8 cellular contexts compared by ENCODE assay signal in the genomic region with DNA sequence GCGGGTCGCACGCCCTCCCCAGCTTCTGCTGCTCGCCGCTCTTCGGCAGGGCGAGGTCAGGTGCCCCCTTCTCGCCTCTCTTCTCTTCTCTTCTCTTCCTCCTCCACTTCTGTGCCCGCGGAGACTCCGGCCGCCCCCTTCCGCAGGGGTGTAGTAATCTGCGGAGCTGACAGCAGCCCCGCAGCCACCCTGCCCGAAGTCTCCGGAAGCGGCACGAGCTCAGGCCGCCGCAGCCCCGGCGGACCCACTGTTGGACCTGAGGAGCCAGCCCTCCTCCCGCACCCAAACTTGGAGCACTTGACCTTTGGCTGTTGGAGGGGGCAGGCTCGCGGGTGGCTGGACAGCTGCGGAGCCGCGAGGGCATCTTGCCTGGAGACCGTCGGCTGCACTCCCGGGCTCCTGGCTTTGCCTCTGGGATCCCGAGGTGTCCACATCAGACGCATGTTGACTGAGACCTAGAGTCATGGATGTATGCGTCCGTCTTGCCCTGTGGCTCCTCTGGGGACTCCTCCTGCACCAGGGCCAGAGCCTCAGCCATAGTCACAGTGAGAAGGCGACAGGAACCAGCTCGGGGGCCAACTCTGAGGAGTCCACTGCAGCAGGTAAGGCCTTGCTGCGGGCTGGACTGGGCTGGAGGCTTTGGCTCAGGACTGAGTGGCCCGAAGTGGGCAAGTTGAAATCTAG. TPM values are rescaled to one million over a fixed set of nuclear protein-coding genes. Genes with fewer than 3 reads are reported as not detected.
DNase-seq lines count a peak whose midpoint lies in the region; ATAC-seq, FAIRE-seq and TF ChIP-seq lines count a peak whose summit lies in the region.

No MANE protein-coding gene starts in this region.

- peak overlapping the region; percentile 92 for H3K4me2 ChIP-seq in HepG2 (ENCODE audit: low read depth, low read length)

- WGBS in HepG2 (ENCODE audit: low lambda C conversion rate): 0% methylated on average over 23 of the region's 40 CpGs

- peaks cover 3% of the 10 kb centered on the region for H3K36me3 Mint-ChIP-seq in CD4-positive, CD25-positive, alpha-beta regulatory T cell
- H3K36me3 Mint-ChIP-seq in T-helper 2 cell treated with Interferon-gamma antibody and Interleukin-4, amounts not matched to agents 5 μg/mL and 100 μg/mL, for 36 hours (ENCODE audit: low read depth): peaks cover 16% of the 10 kb centered on the region

- intact Hi-C loops in HepG2 (cut with micrococcal nuclease; ENCODE audit: unreplicated experiment): loop anchor here (1.0 to 5.0 kb wide), 7 partner anchors 15 to 216 kb away; a partner anchor contains a TSS

- H4K20me1 ChIP-seq in HepG2 (ENCODE audit: insufficient read depth, low read length): no peaks in the 10 kb centered on the region

- no peak for FAIRE-seq in HepG2 (lab: Jason Lieb, UNC)

- peak in 1 of 2 donors; percentile 1 for ATAC-seq in CD4-positive, CD25-positive, alpha-beta regulatory T cell (ENCODE audit: low read depth in 2 of 2)
- ATAC-seq in GM19438 (IDR thresholded peaks at IDR 0.05; ENCODE audit: low read depth, unreplicated experiment) (peak; percentile 24), HG03565 (IDR thresholded peaks at IDR 0.05; ENCODE audit: unreplicated experiment) (peak; percentile 9), HepG2 (peak; percentile 50)

- peak in 1 of 2 experiments; percentile 38; a peak in 1 of 4 replicates for TF ChIP-seq POLR2A in HepG2 (IDR thresholded peaks at IDR 0.05; ENCODE audit: insufficient read depth in 1 of 2, low read depth in 2 of 2, low read length in 2 of 2)

- TF ChIP-seq RAD21 in HepG2 (CRISPR knock-in tag; IDR thresholded peaks at IDR 0.05): 0 out of 2 replicates have a peak, but pooled peaks have one; percentile 33

- no peak for TF ChIP-seq CTCF in coronary artery (IDR thresholded peaks at IDR 0.05)
- TF ChIP-seq CTCF in HepG2 (CRISPR knock-in tag; IDR thresholded peaks at IDR 0.05): 0 out of 2 replicates have a peak, but pooled peaks have one; percentile 4

- CTCF ChIA-PET in HepG2 (lab: Yijun Ruan, JAX; ENCODE audit: low intra/inter-chr PET ratio, low total read pairs): interaction anchor here (2.1 kb wide), 1 partner anchor 216 kb away, joined by 30 read pairs; no protein-coding TSS in a partner anchor

- H3K27ac ChIP-seq in CD4-positive, CD25-positive, alpha-beta regulatory T cell (ENCODE audit: insufficient read depth, low read length, poor library complexity, severe bottlenecking): peak overlapping the region; percentile 98
- H3K27ac ChIP-seq in coronary artery (peak overlapping the region; percentile 96 to 98), HepG2 (ENCODE audit: extremely low read length, insufficient read depth, low read length) (peak overlapping the region; percentile 86)

- H3K27ac Mint-ChIP-seq in CD4-positive, CD25-positive, alpha-beta regulatory T cell: peak overlapping the region; percentile 91 to 95 (median 95)
- H3K27ac Mint-ChIP-seq in T-helper 2 cell treated with Interferon-gamma antibody and Interleukin-4, amounts not matched to agents 5 μg/mL and 100 μg/mL, for 36 hours: peak overlapping the region; percentile 94

- no peaks in the 10 kb centered on the region for H3K27me3 Mint-ChIP-seq in CD4-positive, CD25-positive, alpha-beta regulatory T cell
- H3K27me3 Mint-ChIP-seq in T-helper 2 cell treated with Interferon-gamma antibody and Interleukin-4, amounts not matched to agents 5 μg/mL and 100 μg/mL, for 36 hours (ENCODE audit: low read depth): no peaks in the 10 kb centered on the region

- peaks cover 51% of the 10 kb centered on the region for H3K79me2 ChIP-seq in HepG2 (ENCODE audit: insufficient read depth, low read length)

- TF ChIP-seq EP300 in HepG2 (IDR thresholded peaks at IDR 0.05; ENCODE audit: low read depth in 2 of 2, low read length in 2 of 2): no peak
- no peak for TF ChIP-seq EP300 in HepG2 (CRISPR knock-in tag; IDR thresholded peaks at IDR 0.05; ENCODE audit: borderline replicate concordance)

- H3K4me1 ChIP-seq in CD4-positive, CD25-positive, alpha-beta regulatory T cell (ENCODE audit: control insufficient read depth, insufficient read depth, low read length, poor library complexity, severe bottlenecking): peaks cover 73% of the 10 kb centered on the region
- peaks cover 57% of the 10 kb centered on the region for H3K4me1 ChIP-seq in HepG2 (ENCODE audit: insufficient read depth, low read length)

- POLR2A ChIA-PET in HepG2 (lab: Yijun Ruan, JAX): interaction anchor here (0.6 to 3.4 kb wide), 17 partner anchors 11 to 477 kb away, joined by 3 to 44 read pairs (median 10); a partner anchor contains a TSS

- in situ Hi-C loops in HepG2 (cut with HindIII; ENCODE audit: extremely low pct_ligation_motif_present, low pct_unique_long_range_greater_than_20kb): loop anchor here (10.0 kb wide), 1 partner anchor 109 kb away; no protein-coding TSS in a partner anchor

- BruUV-seq in HepG2 (replicated peaks; lab: Mats Ljungman, UMichigan): no TSS peak

- peaks cover 0 to 1% (median 0%) of the 10 kb centered on the region in 7 donors for H3K9me3 Mint-ChIP-seq in CD4-positive, CD25-positive, alpha-beta regulatory T cell
- H3K9me3 Mint-ChIP-seq in T-helper 2 cell treated with Interferon-gamma antibody and Interleukin-4, amounts not matched to agents 5 μg/mL and 100 μg/mL, for 36 hours: no peaks in the 10 kb centered on the region

- H3K4me1 Mint-ChIP-seq in CD4-positive, CD25-positive, alpha-beta regulatory T cell: peaks cover 43 to 77% (median 61%) of the 10 kb centered on the region in 4 donors
- peaks cover 59% of the 10 kb centered on the region for H3K4me1 Mint-ChIP-seq in T-helper 2 cell treated with Interferon-gamma antibody and Interleukin-4, amounts not matched to agents 5 μg/mL and 100 μg/mL, for 36 hours (ENCODE audit: low read depth)

- peak overlapping the region; percentile 97 for H3K4me3 ChIP-seq in CD4-positive, CD25-positive, alpha-beta regulatory T cell (ENCODE audit: low read depth, low read length)
- peak overlapping the region; percentile 92 for H3K4me3 ChIP-seq in coronary artery
- peak overlapping the region; percentile 76 to 96 (median 87) for H3K4me3 ChIP-seq in HepG2 (replicated peaks in 1 of 3; ENCODE audit: insufficient read depth in 1 of 3, low read depth in 2 of 3, low read length in 3 of 3)

- H3K27me3 ChIP-seq in CD4-positive, CD25-positive, alpha-beta regulatory T cell (ENCODE audit: control insufficient read depth, insufficient read depth, low read length): no peaks in the 10 kb centered on the region
- H3K27me3 ChIP-seq in HepG2 (ENCODE audit: control insufficient read depth in 1 of 2, insufficient read depth in 2 of 2, low read length in 2 of 2): no peaks in the 10 kb centered on the region; a peak in 1 of 5 replicates

- H2AFZ ChIP-seq in HepG2 (ENCODE audit: low read length): no peak overlapping the region

- peak; percentile 48 to 76 (median 49) for DNase-seq in CD4-positive, CD25-positive, alpha-beta regulatory T cell
- DNase-seq in T-helper 2 cell treated with Interferon-gamma antibody and Interleukin-4, amounts not matched to agents 5 μg/mL and 100 μg/mL, for 36 hours (ENCODE audit: low spot score): peak; percentile 48
- peak; percentile 87 for DNase-seq in coronary artery (ENCODE audit: low spot score)
- DNase-seq in HepG2 (ENCODE audit: low spot score): no peak
- peak; percentile 29 for DNase-seq in stimulated activated naive CD4-positive, alpha-beta T cell treated with Interleukin-2 at 50 U/mL for 16 hours (lab: John Stamatoyannopoulos, UW)
- DNase-seq in NCI-H2196 (lab: John Stamatoyannopoulos, UW; ENCODE audit: unreplicated experiment): no peak

- no peaks in the 10 kb centered on the region for H3K9me3 ChIP-seq in CD4-positive, CD25-positive, alpha-beta regulatory T cell (ENCODE audit: control insufficient read depth in 2 of 2, low read length in 2 of 2)
- H3K9me3 ChIP-seq in HepG2 (ENCODE audit: low read length): no peaks in the 10 kb centered on the region

- peak overlapping the region; percentile 82 for H3K9ac ChIP-seq in HepG2 (ENCODE audit: insufficient read depth, low read depth, low read length)

- no peaks in the 10 kb centered on the region for H3K36me3 ChIP-seq in CD4-positive, CD25-positive, alpha-beta regulatory T cell (ENCODE audit: control insufficient read depth, insufficient read depth, low read length)
- no peaks in the 10 kb centered on the region for H3K36me3 ChIP-seq in HepG2 (replicated peaks in 1 of 2; ENCODE audit: control insufficient read depth in 1 of 2, insufficient read depth in 2 of 2, low read length in 2 of 2)

- peak overlapping the region; percentile 82 to 98 (median 89) for H3K4me3 Mint-ChIP-seq in CD4-positive, CD25-positive, alpha-beta regulatory T cell
- H3K4me3 Mint-ChIP-seq in T-helper 2 cell treated with Interferon-gamma antibody and Interleukin-4, amounts not matched to agents 5 μg/mL and 100 μg/mL, for 36 hours: peak overlapping the region; percentile 83

RNA-seq across cellular contexts. Expression of a gene that starts 0.5 kb away (rescaled TPM):
- total RNA-seq in CD4-positive, CD25-positive, alpha-beta regulatory T cell: 134 TPM
- 10 to 100 TPM; 25.7 to 30.6 (median 29.7) TPM for polyA plus RNA-seq in CD4-positive, CD25-positive, alpha-beta regulatory T cell
- total RNA-seq in HepG2 (2016; rRNA removed; fragmentation: Illumina TruSeq; extraction: Trizol): 16.3 and 19.2 TPM in 2 replicates
- 4.1 and 5.8 TPM in 2 replicates for total RNA-seq in HepG2 (2016; cell fraction: cytosol; rRNA removed; fragmentation: Illumina TruSeq; extraction: Trizol; ENCODE audit: low read depth)
- total RNA-seq in HepG2 (2016; cell fraction: insoluble cytoplasmic fraction; rRNA removed; fragmentation: Illumina TruSeq; extraction: Trizol): 10.3 and 20.0 TPM in 2 replicates
- 9.1 and 11.2 TPM in 2 replicates for total RNA-seq in HepG2 (2016; cell fraction: membrane; rRNA removed; fragmentation: Illumina TruSeq; extraction: Trizol)
- total RNA-seq in HepG2 (2016; cell fraction: nucleus; rRNA removed; fragmentation: Illumina TruSeq; extraction: Trizol): 32.4 and 32.5 TPM in 2 replicates
- 28.5 and 33.3 TPM in 2 replicates for polyA plus RNA-seq in HepG2 (2011; rRNA removed)
- polyA plus RNA-seq in HepG2 (2011; cell fraction: cytosol; rRNA removed): 25.0 and 31.9 TPM in 2 replicates
- 53.3 and 57.1 TPM in 2 replicates for polyA plus RNA-seq in HepG2 (2011; cell fraction: nucleus; rRNA removed)
- 41.4 and 42.4 TPM in 2 replicates for polyA plus RNA-seq in HepG2 (2012)
- polyA plus RNA-seq in HepG2 (2016; cell fraction: cytosol; fragmentation: Illumina TruSeq; extraction: Trizol; ENCODE audit: low read depth): 2.6 TPM in 2 replicates
- 10.3 and 12.6 TPM in 2 replicates for polyA plus RNA-seq in HepG2 (2016; cell fraction: insoluble cytoplasmic fraction; fragmentation: Illumina TruSeq; extraction: Trizol; ENCODE audit: low read depth)
- polyA plus RNA-seq in HepG2 (2016; cell fraction: membrane; fragmentation: Illumina TruSeq; extraction: Trizol; ENCODE audit: low read depth): 7.0 and 7.4 TPM in 2 replicates
- polyA plus RNA-seq in HepG2 (2016; cell fraction: nucleus; fragmentation: Illumina TruSeq; extraction: Trizol; ENCODE audit: insufficient read depth, low read depth): 37.7 and 37.8 TPM in 2 replicates
- polyA minus RNA-seq in HepG2 (2011; rRNA and poly(A)+ RNA removed; ENCODE audit: low replicate concordance): 46.4 and 107 TPM in 2 replicates
- polyA minus RNA-seq in HepG2 (2011; cell fraction: cytosol; rRNA and poly(A)+ RNA removed): 35.8 and 57.5 TPM in 2 replicates
- 43.4 and 64.5 TPM in 2 replicates for polyA minus RNA-seq in HepG2 (2011; cell fraction: nucleus; rRNA and poly(A)+ RNA removed)

RNA-seq across cellular contexts. Expression of a gene that starts 15.2 kb away (rescaled TPM):
- 173 TPM for total RNA-seq in CD4-positive, CD25-positive, alpha-beta regulatory T cell
- polyA plus RNA-seq in CD4-positive, CD25-positive, alpha-beta regulatory T cell: 100 to 1,000 TPM; 222 to 276 (median 240) TPM
- total RNA-seq in HepG2 (2016; rRNA removed; fragmentation: Illumina TruSeq; extraction: Trizol): 7.7 TPM in 2 replicates
- total RNA-seq in HepG2 (2016; cell fraction: cytosol; rRNA removed; fragmentation: Illumina TruSeq; extraction: Trizol; ENCODE audit: low read depth): 2.6 and 3.6 TPM in 2 replicates
- total RNA-seq in HepG2 (2016; cell fraction: insoluble cytoplasmic fraction; rRNA removed; fragmentation: Illumina TruSeq; extraction: Trizol): 5.8 and 6.8 TPM in 2 replicates
- 5.8 and 7.4 TPM in 2 replicates for total RNA-seq in HepG2 (2016; cell fraction: membrane; rRNA removed; fragmentation: Illumina TruSeq; extraction: Trizol)
- total RNA-seq in HepG2 (2016; cell fraction: nucleus; rRNA removed; fragmentation: Illumina TruSeq; extraction: Trizol): 5.9 and 6.2 TPM in 2 replicates
- polyA plus RNA-seq in HepG2 (2011; rRNA removed): 23.4 and 27.1 TPM in 2 replicates
- 28.2 and 39.4 TPM in 2 replicates for polyA plus RNA-seq in HepG2 (2011; cell fraction: cytosol; rRNA removed)
- 16.2 and 18.8 TPM in 2 replicates for polyA plus RNA-seq in HepG2 (2011; cell fraction: nucleus; rRNA removed)
- polyA plus RNA-seq in HepG2 (2012): 15.8 and 27.4 TPM in 2 replicates
- 9.6 and 10.7 TPM in 2 replicates for polyA plus RNA-seq in HepG2 (2016; cell fraction: cytosol; fragmentation: Illumina TruSeq; extraction: Trizol; ENCODE audit: low read depth)
- polyA plus RNA-seq in HepG2 (2016; cell fraction: insoluble cytoplasmic fraction; fragmentation: Illumina TruSeq; extraction: Trizol; ENCODE audit: low read depth): 21.0 and 25.0 TPM in 2 replicates
- 18.5 and 19.3 TPM in 2 replicates for polyA plus RNA-seq in HepG2 (2016; cell fraction: membrane; fragmentation: Illumina TruSeq; extraction: Trizol; ENCODE audit: low read depth)
- polyA plus RNA-seq in HepG2 (2016; cell fraction: nucleus; fragmentation: Illumina TruSeq; extraction: Trizol; ENCODE audit: insufficient read depth, low read depth): 22.3 and 26.4 TPM in 2 replicates
- polyA minus RNA-seq in HepG2 (2011; rRNA and poly(A)+ RNA removed; ENCODE audit: low replicate concordance): 83.5 and 114 TPM in 2 replicates
- 21.8 and 27.6 TPM in 2 replicates for polyA minus RNA-seq in HepG2 (2011; cell fraction: cytosol; rRNA and poly(A)+ RNA removed)
- 11.5 and 17.4 TPM in 2 replicates for polyA minus RNA-seq in HepG2 (2011; cell fraction: nucleus; rRNA and poly(A)+ RNA removed)

RNA-seq across cellular contexts. Expression of a gene that starts 47.6 kb away (rescaled TPM):
- 11.6 TPM for total RNA-seq in CD4-positive, CD25-positive, alpha-beta regulatory T cell
- polyA plus RNA-seq in CD4-positive, CD25-positive, alpha-beta regulatory T cell: 10 to 100 TPM; 11.4 to 16.7 (median 14.0) TPM
- total RNA-seq in HepG2 (2016; rRNA removed; fragmentation: Illumina TruSeq; extraction: Trizol): 16.8 and 21.5 TPM in 2 replicates
- 20.3 and 25.5 TPM in 2 replicates for total RNA-seq in HepG2 (2016; cell fraction: cytosol; rRNA removed; fragmentation: Illumina TruSeq; extraction: Trizol; ENCODE audit: low read depth)
- 17.1 and 19.6 TPM in 2 replicates for total RNA-seq in HepG2 (2016; cell fraction: insoluble cytoplasmic fraction; rRNA removed; fragmentation: Illumina TruSeq; extraction: Trizol)
- 36.5 and 42.1 TPM in 2 replicates for total RNA-seq in HepG2 (2016; cell fraction: membrane; rRNA removed; fragmentation: Illumina TruSeq; extraction: Trizol)
- total RNA-seq in HepG2 (2016; cell fraction: nucleus; rRNA removed; fragmentation: Illumina TruSeq; extraction: Trizol): 16.9 and 22.3 TPM in 2 replicates
- polyA plus RNA-seq in HepG2 (2011; rRNA removed): 46.8 and 47.8 TPM in 2 replicates
- polyA plus RNA-seq in HepG2 (2011; cell fraction: cytosol; rRNA removed): 34.6 and 41.7 TPM in 2 replicates
- 70.5 and 72.6 TPM in 2 replicates for polyA plus RNA-seq in HepG2 (2011; cell fraction: nucleus; rRNA removed)
- 17.5 and 20.8 TPM in 2 replicates for polyA plus RNA-seq in HepG2 (2012)
- 42.7 and 51.8 TPM in 2 replicates for polyA plus RNA-seq in HepG2 (2016; cell fraction: cytosol; fragmentation: Illumina TruSeq; extraction: Trizol; ENCODE audit: low read depth)
- 29.8 and 30.5 TPM in 2 replicates for polyA plus RNA-seq in HepG2 (2016; cell fraction: insoluble cytoplasmic fraction; fragmentation: Illumina TruSeq; extraction: Trizol; ENCODE audit: low read depth)
- 58.5 and 61.9 TPM in 2 replicates for polyA plus RNA-seq in HepG2 (2016; cell fraction: membrane; fragmentation: Illumina TruSeq; extraction: Trizol; ENCODE audit: low read depth)
- polyA plus RNA-seq in HepG2 (2016; cell fraction: nucleus; fragmentation: Illumina TruSeq; extraction: Trizol; ENCODE audit: insufficient read depth, low read depth): 62.7 and 64.3 TPM in 2 replicates
- polyA minus RNA-seq in HepG2 (2011; rRNA and poly(A)+ RNA removed; ENCODE audit: low replicate concordance): 72.3 and 77.1 TPM in 2 replicates
- 15.6 and 19.4 TPM in 2 replicates for polyA minus RNA-seq in HepG2 (2011; cell fraction: cytosol; rRNA and poly(A)+ RNA removed)
- 9.1 and 11.2 TPM in 2 replicates for polyA minus RNA-seq in HepG2 (2011; cell fraction: nucleus; rRNA and poly(A)+ RNA removed)

RNA-seq across cellular contexts. Expression of a gene that starts 58.6 kb away (rescaled TPM):
- 131 TPM for total RNA-seq in CD4-positive, CD25-positive, alpha-beta regulatory T cell
- polyA plus RNA-seq in CD4-positive, CD25-positive, alpha-beta regulatory T cell: 10 to 100 TPM; 28.0 to 48.7 (median 44.6) TPM
- total RNA-seq in HepG2 (2016; rRNA removed; fragmentation: Illumina TruSeq; extraction: Trizol): 85.3 and 126 TPM in 2 replicates
- 43.1 and 51.6 TPM in 2 replicates for total RNA-seq in HepG2 (2016; cell fraction: cytosol; rRNA removed; fragmentation: Illumina TruSeq; extraction: Trizol; ENCODE audit: low read depth)
- total RNA-seq in HepG2 (2016; cell fraction: insoluble cytoplasmic fraction; rRNA removed; fragmentation: Illumina TruSeq; extraction: Trizol): 89.3 and 123 TPM in 2 replicates
- 26.3 and 32.0 TPM in 2 replicates for total RNA-seq in HepG2 (2016; cell fraction: membrane; rRNA removed; fragmentation: Illumina TruSeq; extraction: Trizol)
- 76.7 and 93.4 TPM in 2 replicates for total RNA-seq in HepG2 (2016; cell fraction: nucleus; rRNA removed; fragmentation: Illumina TruSeq; extraction: Trizol)
- 73.6 and 76.6 TPM in 2 replicates for polyA plus RNA-seq in HepG2 (2011; rRNA removed)
- 69.6 and 79.5 TPM in 2 replicates for polyA plus RNA-seq in HepG2 (2011; cell fraction: cytosol; rRNA removed)
- polyA plus RNA-seq in HepG2 (2011; cell fraction: nucleus; rRNA removed): 104 and 106 TPM in 2 replicates
- polyA plus RNA-seq in HepG2 (2012): 30.9 and 40.3 TPM in 2 replicates
- polyA plus RNA-seq in HepG2 (2016; cell fraction: cytosol; fragmentation: Illumina TruSeq; extraction: Trizol; ENCODE audit: low read depth): 3.7 and 4.0 TPM in 2 replicates
- 75.4 and 87.3 TPM in 2 replicates for polyA plus RNA-seq in HepG2 (2016; cell fraction: insoluble cytoplasmic fraction; fragmentation: Illumina TruSeq; extraction: Trizol; ENCODE audit: low read depth)
- polyA plus RNA-seq in HepG2 (2016; cell fraction: membrane; fragmentation: Illumina TruSeq; extraction: Trizol; ENCODE audit: low read depth): 7.2 and 10.0 TPM in 2 replicates
- 69.6 and 70.2 TPM in 2 replicates for polyA plus RNA-seq in HepG2 (2016; cell fraction: nucleus; fragmentation: Illumina TruSeq; extraction: Trizol; ENCODE audit: insufficient read depth, low read depth)
- 297 and 701 TPM in 2 replicates for polyA minus RNA-seq in HepG2 (2011; rRNA and poly(A)+ RNA removed; ENCODE audit: low replicate concordance)
- 83.2 and 92.9 TPM in 2 replicates for polyA minus RNA-seq in HepG2 (2011; cell fraction: cytosol; rRNA and poly(A)+ RNA removed)
- 87.9 and 109 TPM in 2 replicates for polyA minus RNA-seq in HepG2 (2011; cell fraction: nucleus; rRNA and poly(A)+ RNA removed)

Comparison
In these comparisons a context has a peak if more than half of its experiments do, and no peak if none do; other contexts are left out.
1. DNase-seq: peak in CD4-positive, CD25-positive, alpha-beta regulatory T cell (3 of 3), T-helper 2 cell treated with Interferon-gamma antibody and Interleukin-4, amounts not matched to agents 5 μg/mL and 100 μg/mL, for 36 hours (single experiment), coronary artery (single experiment) and stimulated activated naive CD4-positive, alpha-beta T cell treated with Interleukin-2 at 50 U/mL for 16 hours (single experiment); none in HepG2 (single experiment) and NCI-H2196 (single experiment).
2. RNA of a gene that starts 15.2 kb away (total RNA-seq): 173 TPM in CD4-positive, CD25-positive, alpha-beta regulatory T cell (single experiment); 2.6 to 7.7 TPM in HepG2; every median in the first group is over 10 times any median in the second.
3. Peak in every context shown above with its lines, with median percentiles within 50 percentile points of each other: H3K27ac ChIP-seq and H3K4me3 ChIP-seq.